In genomic region chr6:34249469-34250370, GRCh38 we compare ENCODE assay signal across 8 cellular contexts. TPM values are rescaled to one million over a fixed set of nuclear protein-coding genes. Genes with fewer than 3 reads are reported as not detected.
A peak's percentile ranks its signal among the peaks of the same experiment; 100 is the strongest.
DNase-seq lines count a peak whose midpoint lies in the region; ATAC-seq and TF ChIP-seq lines count a peak whose summit lies in the region.

No MANE protein-coding gene starts in this region.

- H3K4me2 ChIP-seq in trophoblast cell (ENCODE audit: low read length): peak overlapping the region; percentile 72

- peak overlapping the region; percentile 32 for H3K23ac ChIP-seq in trophoblast cell (ENCODE audit: low read length)

- H3K36me3 ChIP-seq in SK-N-MC (ENCODE audit: insufficient read depth, low read length) (no peaks in the 10 kb centered on the region; the same call in 1 of the 2 replicates), trophoblast cell (ENCODE audit: control insufficient read depth in 1 of 2, insufficient read depth in 2 of 2, low read length in 2 of 2) (peaks cover 4 to 6% of the 10 kb centered on the region in 2 experiments)

- no CpG with 5 or more reads among the region's 20 CpGs for WGBS in trophoblast cell (ENCODE audit: extremely low coverage, insufficient coverage, insufficient read length)

- DNase-seq in HFF-Myc (ENCODE audit: extremely low read depth, low read depth) (no peak), SK-N-MC (ENCODE audit: low read depth, low spot score) (no peak), fibroblast of the aortic adventitia (ENCODE audit: low read depth) (no peak), trophoblast cell (no peak), SIG-M5 (lab: John Stamatoyannopoulos, UW) (no peak), NCI-H2081 treated with DMSO at 0.1 percent for 48 hours (lab: John Stamatoyannopoulos, UW) (no peak), iPS-NIHi7 (ENCODE audit: extremely low spot score) (no peak)

- peak overlapping the region; percentile 89 for H4K8ac ChIP-seq in trophoblast cell (ENCODE audit: low read depth, low read length)

- no peak overlapping the region for H3K27ac ChIP-seq in SK-N-MC
- peak overlapping the region; percentile 32 for H3K27ac ChIP-seq in trophoblast cell (ENCODE audit: low read depth, low read length)

- no peaks in the 10 kb centered on the region for H3K9me3 ChIP-seq in SK-N-MC (ENCODE audit: low read depth, low read length)
- H3K9me3 ChIP-seq in trophoblast cell (ENCODE audit: insufficient read depth, low read depth, low read length): no peaks in the 10 kb centered on the region

- H3K18ac ChIP-seq in trophoblast cell (ENCODE audit: low read length): peak overlapping the region; percentile 71

- peak overlapping the region; percentile 18 for H2BK120ac ChIP-seq in trophoblast cell (ENCODE audit: insufficient read depth, low read length, poor library complexity)

- peak overlapping the region; percentile 56 for H3K14ac ChIP-seq in trophoblast cell (ENCODE audit: low read length)

- H3K27me3 ChIP-seq in trophoblast cell (ENCODE audit: insufficient read depth, low read length): no peaks in the 10 kb centered on the region

- peak overlapping the region; percentile 74 for H2AFZ ChIP-seq in trophoblast cell (ENCODE audit: insufficient read depth, low read length, poor library complexity)

- H3K4ac ChIP-seq in trophoblast cell (ENCODE audit: low read depth, low read length): peak overlapping the region; percentile 18

- peak overlapping the region; percentile 85 for H3K9ac ChIP-seq in SK-N-MC (ENCODE audit: insufficient read length)
- peak overlapping the region; percentile 91 for H3K9ac ChIP-seq in trophoblast cell (ENCODE audit: low read length)

- TF ChIP-seq CTCF in HFF-Myc (IDR thresholded peaks at IDR 0.05; ENCODE audit: low read depth, low read length, missing control alignments) (no peak), fibroblast of the aortic adventitia (IDR thresholded peaks at IDR 0.05; ENCODE audit: insufficient read depth, low read length) (no peak)

- H2BK12ac ChIP-seq in trophoblast cell (ENCODE audit: low read length): no peak overlapping the region

- H3K79me2 ChIP-seq in trophoblast cell (ENCODE audit: control insufficient read depth, insufficient read depth, low read length, poor library complexity): peaks cover 5% of the 10 kb centered on the region

- ATAC-seq in GM18502 (IDR thresholded peaks at IDR 0.05; ENCODE audit: poor library complexity, unreplicated experiment): peak; percentile 27

- H3K79me1 ChIP-seq in trophoblast cell (ENCODE audit: low read length): peaks cover 7% of the 10 kb centered on the region

- H2AK5ac ChIP-seq in trophoblast cell (ENCODE audit: low read length): no peak overlapping the region

- peak overlapping the region; percentile 28 for H2BK5ac ChIP-seq in trophoblast cell (ENCODE audit: low read depth, low read length, poor library complexity)

- H3K4me1 ChIP-seq in trophoblast cell (ENCODE audit: control insufficient read depth in 1 of 2, insufficient read depth in 2 of 2, low read length in 2 of 2): peaks cover under 1 to 7% of the 10 kb centered on the region in 2 experiments

- H3K4me3 ChIP-seq in HFF-Myc (replicated peaks; ENCODE audit: low read depth, low read length): peak overlapping the region; percentile 68
- peak overlapping the region; percentile 81 for H3K4me3 ChIP-seq in SK-N-MC
- H3K4me3 ChIP-seq in fibroblast of the aortic adventitia (ENCODE audit: low read depth, low read length): peak overlapping the region; percentile 79
- peak overlapping the region; percentile 82 for H3K4me3 ChIP-seq in trophoblast cell (ENCODE audit: low read depth, low read length)

- peak overlapping the region; percentile 85 for H4K91ac ChIP-seq in trophoblast cell (ENCODE audit: low read depth, low read length)

- peak overlapping the region; percentile 71 for H4K12ac ChIP-seq in trophoblast cell (ENCODE audit: low read depth, low read length)

RNA-seq across cellular contexts. Expression of gene SMIM29, which starts 0.9 kb away (rescaled TPM):
- 14.7 and 44.7 TPM in 2 replicates for total RNA-seq in fibroblast of the aortic adventitia (ENCODE audit: low replicate concordance)
- polyA plus RNA-seq in trophoblast cell (2013): 10.3 and 11.5 TPM in 2 replicates

RNA-seq across cellular contexts. Expression of gene HMGA1, which starts 13.0 kb away (rescaled TPM):
- 38.6 and 635 TPM in 2 replicates for total RNA-seq in fibroblast of the aortic adventitia (ENCODE audit: low replicate concordance)
- 615 and 629 TPM in 2 replicates for polyA plus RNA-seq in trophoblast cell (2013)
